ENCODE assay signal across 19 cellular contexts in the genomic region with DNA sequence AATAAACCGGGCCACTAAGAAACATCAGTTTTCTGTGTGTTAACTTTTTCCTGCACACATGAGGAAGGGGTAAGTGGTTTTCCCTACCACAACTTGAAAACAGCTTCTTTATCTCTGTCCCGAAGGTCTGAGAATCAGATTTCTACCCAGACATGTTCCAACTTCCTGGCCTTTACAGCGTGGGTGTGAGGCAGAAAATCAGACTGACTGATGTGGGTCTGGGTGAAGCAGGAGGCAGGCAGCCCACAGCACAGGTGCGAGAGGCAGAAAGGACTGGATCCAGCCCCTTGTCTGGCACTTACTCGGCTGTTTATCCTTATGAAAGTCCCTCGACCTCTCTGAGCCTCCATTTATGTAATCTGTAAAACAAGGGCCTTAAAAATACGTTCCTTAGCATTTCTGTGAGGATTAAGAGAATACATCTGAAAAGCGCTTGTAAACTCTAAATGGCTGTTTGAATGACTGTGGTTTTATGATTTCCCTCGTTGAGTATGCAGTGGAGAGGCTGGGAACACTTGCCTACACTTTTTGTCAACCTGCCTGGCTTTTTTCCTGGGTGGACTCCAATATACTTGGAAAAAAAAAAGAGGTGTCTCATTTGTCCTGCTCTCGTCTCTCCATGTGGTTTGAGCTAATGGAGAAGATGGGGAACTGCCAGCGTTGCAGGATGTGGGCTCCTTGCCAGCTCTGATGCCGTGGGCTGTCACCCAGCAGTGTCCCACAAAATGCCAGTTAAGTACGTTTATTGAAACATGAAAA. TPM values are rescaled to one million over a fixed set of nuclear protein-coding genes. Genes with fewer than 3 reads are reported as not detected.
DNase-seq lines count a peak whose midpoint lies in the region; ATAC-seq and TF ChIP-seq lines count a peak whose summit lies in the region.
"Had no signal": no experiment of that assay in that cellular context is flagged by ENCODE, and none has a peak within 500 bp of the region (broad histone marks: within the 10 kb centered on the region; RNA-seq: fewer than 3 reads in every experiment).

No MANE protein-coding gene starts in this region.

- H4K8ac ChIP-seq in mesenchymal stem cell (ENCODE audit: low read length): no peak overlapping the region

- H2AFZ ChIP-seq in mesenchymal stem cell (ENCODE audit: low read depth, low read length): no peak overlapping the region

- no peak overlapping the region for H4K91ac ChIP-seq in mesenchymal stem cell (ENCODE audit: low read length)

- no peak overlapping the region for H2BK15ac ChIP-seq in mesenchymal stem cell (ENCODE audit: low read depth, poor library complexity, severe bottlenecking)

- H3K27ac ChIP-seq in BLaER1 treated with 17β-estradiol and CSF1 and Interleukin-3, amounts not matched to agents 10 nM and 100 nM: no peak overlapping the region
- no peak overlapping the region for H3K27ac ChIP-seq in HEK293 (ENCODE audit: extremely low read depth, low read depth, low read length)
- no peak overlapping the region for H3K27ac ChIP-seq in mesenchymal stem cell (ENCODE audit: low read length, poor library complexity, severe bottlenecking)
- H3K27ac ChIP-seq: neutrophil, sigmoid colon, vagina had no signal

- in situ Hi-C loops in GM13977 (cut with MboI; ENCODE audit: low pct_unique_long_range_greater_than_20kb, low sequenced_read_pairs, unreplicated experiment): no loop called here

- H2BK5ac ChIP-seq in mesenchymal stem cell (ENCODE audit: low read depth, low read length, poor library complexity, severe bottlenecking): no peak overlapping the region

- H3K23ac ChIP-seq in mesenchymal stem cell (ENCODE audit: low read length in 2 of 2): no peak overlapping the region

- H3K4me1 ChIP-seq in BLaER1 treated with 17β-estradiol and CSF1 and Interleukin-3, amounts not matched to agents 10 nM and 100 nM: peaks cover 12 to 23% (median 20%) of the 10 kb centered on the region in 10 experiments
- H3K4me1 ChIP-seq in HEK293 (ENCODE audit: control insufficient read depth, insufficient read depth, low read length) (no peaks in the 10 kb centered on the region), mesenchymal stem cell (ENCODE audit: control insufficient read depth, insufficient read depth, low read depth, low read length) (no peaks in the 10 kb centered on the region)
- H3K4me1 ChIP-seq: sigmoid colon had no signal

- no peak overlapping the region for H3K18ac ChIP-seq in mesenchymal stem cell (ENCODE audit: low read depth in 1 of 2, low read length in 2 of 2)

- H3K9ac ChIP-seq in BLaER1 treated with 17β-estradiol and CSF1 and Interleukin-3, amounts not matched to agents 10 nM and 100 nM: no peak overlapping the region
- no peak overlapping the region for H3K9ac ChIP-seq in mesenchymal stem cell (ENCODE audit: low read length)

- H4K20me1 ChIP-seq in BLaER1 treated with 17β-estradiol and CSF1 and Interleukin-3, amounts not matched to agents 10 nM and 100 nM: no peaks in the 10 kb centered on the region

- CTCF ChIA-PET in HEK293 (lab: Yijun Ruan, JAX): interaction anchor here (0.7 to 0.8 kb wide), 2 partner anchors 16 to 21 kb away, joined by 3 to 4 read pairs; no protein-coding TSS in a partner anchor

- H3K14ac ChIP-seq in mesenchymal stem cell (ENCODE audit: low read length in 2 of 2): no peak overlapping the region

- no peak overlapping the region for H2AK5ac ChIP-seq in mesenchymal stem cell (ENCODE audit: low read length, severe bottlenecking)

- H3K9me3 ChIP-seq in BLaER1 treated with 17β-estradiol and CSF1 and Interleukin-3, amounts not matched to agents 10 nM and 100 nM (replicated peaks in 1 of 11): no peaks in the 10 kb centered on the region
- H3K9me3 ChIP-seq in HEK293 (ENCODE audit: control insufficient read depth, insufficient read depth, low read depth, low read length): no peaks in the 10 kb centered on the region
- H3K9me3 ChIP-seq in mesenchymal stem cell (ENCODE audit: control insufficient read depth, low read length): no peaks in the 10 kb centered on the region
- H3K9me3 ChIP-seq: neutrophil, sigmoid colon, vagina had no signal

- TF ChIP-seq CTCF in HEK293 (tag by site-specific recombination; IDR thresholded peaks at IDR 0.05) (no peak), GM13977 (IDR thresholded peaks at IDR 0.05; ENCODE audit: extremely low read depth, insufficient read depth, missing control alignments) (no peak)

- DNase-seq in anterior cingulate cortex (lab: John Stamatoyannopoulos, UW): peak in 44 of 58 donors; percentile 5 to 79 (median 28)
- peak; percentile 46 for DNase-seq in midbrain (lab: John Stamatoyannopoulos, UW)
- no peak for DNase-seq in SK-N-DZ (ENCODE audit: low spot score)
- no peak for DNase-seq in mesenchymal stem cell
- no peak for DNase-seq in GM13977 (ENCODE audit: low spot score)
- DNase-seq: activated naive CD4-positive, alpha-beta T cell treated with anti-CD3 and anti-CD28 coated beads, Interleukin-2, amount 50 U/mL, for 16 hours; DMS53; NCI-H1092; NCI-H510A treated with DMSO at 0.1 percent for 48 hours; sigmoid colon; stimulated activated CD4-positive, alpha-beta T cell treated with anti-CD3 and anti-CD28 coated beads, Interleukin-4, amount 100 ng/mL, for 4 hours; SW 1271 had no signal

- peak overlapping the region; percentile 27 to 63 (median 50) for H3K4me2 ChIP-seq in BLaER1 treated with 17β-estradiol and CSF1 and Interleukin-3, amounts not matched to agents 10 nM and 100 nM
- no peak overlapping the region for H3K4me2 ChIP-seq in mesenchymal stem cell (ENCODE audit: low read length, poor library complexity, severe bottlenecking)

- H3K36me3 ChIP-seq in BLaER1 treated with 17β-estradiol and CSF1 and Interleukin-3, amounts not matched to agents 10 nM and 100 nM: no peaks in the 10 kb centered on the region
- H3K36me3 ChIP-seq in HEK293 (ENCODE audit: control insufficient read depth in 2 of 2, insufficient read depth in 1 of 2, low read length in 2 of 2) (no peaks in the 10 kb centered on the region), mesenchymal stem cell (ENCODE audit: control insufficient read depth in 1 of 2, insufficient read depth in 2 of 2, low read depth in 1 of 2, low read length in 2 of 2) (no peaks in the 10 kb centered on the region)
- H3K36me3 ChIP-seq: neutrophil, sigmoid colon, vagina had no signal

- POLR2A ChIA-PET in HEK293 (lab: Yijun Ruan, JAX): no interaction called here

- no peak overlapping the region for H2BK120ac ChIP-seq in mesenchymal stem cell (ENCODE audit: low read depth, low read length)

- no peak overlapping the region for H3K4ac ChIP-seq in mesenchymal stem cell (ENCODE audit: low read depth in 1 of 2, low read length in 2 of 2)

- no peak overlapping the region for H3K4me3 ChIP-seq in BLaER1 treated with 17β-estradiol and CSF1 and Interleukin-3, amounts not matched to agents 10 nM and 100 nM
- H3K4me3 ChIP-seq in HEK293 (ENCODE audit: low read depth, low read length) (no peak overlapping the region), mesenchymal stem cell (ENCODE audit: insufficient read depth in 1 of 2, low read depth in 1 of 2, low read length in 2 of 2) (no peak overlapping the region)
- H3K4me3 ChIP-seq: sigmoid colon, vagina had no signal

- 67% methylated on average over 11 of the region's 13 CpGs for WGBS in mesenchymal stem cell

- no peak overlapping the region for H2BK12ac ChIP-seq in mesenchymal stem cell (ENCODE audit: low read length in 2 of 2)

- H3K79me1 ChIP-seq in mesenchymal stem cell (replicated peaks; ENCODE audit: low read length, poor library complexity, severe bottlenecking): no peaks in the 10 kb centered on the region

- no peaks in the 10 kb centered on the region for H3K27me3 ChIP-seq in BLaER1 treated with 17β-estradiol and CSF1 and Interleukin-3, amounts not matched to agents 10 nM and 100 nM
- H3K27me3 ChIP-seq in mesenchymal stem cell (ENCODE audit: control insufficient read depth in 1 of 2, insufficient read depth in 1 of 2, low read length in 2 of 2): no peaks in the 10 kb centered on the region
- H3K27me3 ChIP-seq: neutrophil, vagina had no signal

- ATAC-seq in HG03565 (IDR thresholded peaks at IDR 0.05; ENCODE audit: unreplicated experiment): no peak
- ATAC-seq: WTC11 had no signal

TF ChIP-seq in HEK293, 187 proteins besides CTCF, POLR2A, EP300 and RAD21:
- TF ChIP-seq ZFHX2 (tag by site-specific recombination; conservative IDR thresholded peaks at IDR 0.05): peak; percentile 34; the same call in 1 of the 2 replicates
- no peak for TF ChIP-seq ZNF202 (tag by site-specific recombination; IDR thresholded peaks at IDR 0.05; ENCODE audit: borderline replicate concordance)

RNA-seq across cellular contexts. Expression of gene AGBL1, which starts 3.1 kb away (rescaled TPM):
- polyA plus RNA-seq in SK-N-DZ (2014; cell fraction: cytosol; rRNA removed): 0.12 and 0.14 TPM in 2 replicates
- 0.02 and 0.25 TPM in 2 replicates for polyA plus RNA-seq in SK-N-DZ (2014; cell fraction: nucleus; rRNA removed)
- 0.10 TPM for polyA plus RNA-seq in mesenchymal stem cell (2013, experiment 1 of 2)
- 0.11 TPM for polyA plus RNA-seq in mesenchymal stem cell (2013, experiment 2 of 2)
- polyA plus RNA-seq: IgD-negative memory B cell, sigmoid colon had no signal

Comparison
In these comparisons a context has a peak if more than half of its experiments do, and no peak if none do; other contexts are left out.
1. DNase-seq: peak in anterior cingulate cortex (44 of 58) and midbrain (single experiment); none in SK-N-DZ (single experiment), mesenchymal stem cell (single experiment) and GM13977 (single experiment).